In genomic region chr13:109924376-109924775, GRCh38 we compare ENCODE assay signal across 30 cellular contexts.
"Had no signal": no experiment of that assay in that cellular context is flagged by ENCODE, and none has a peak within 500 bp of the region (broad histone marks: within the 10 kb centered on the region; RNA-seq: fewer than 3 reads in every experiment).

No MANE protein-coding gene starts in this region.

- H3K4me2 ChIP-seq: KMS-11 had no signal

- H3K9me3 ChIP-seq: adrenal gland had no signal

- H3K4me3 ChIP-seq: adrenal gland had no signal

- H3K27me3 ChIP-seq: adrenal gland had no signal

- H3K36me3 ChIP-seq: adrenal gland had no signal

- FAIRE-seq: bronchial epithelial cell had no signal

- H3K4me1 ChIP-seq: adrenal gland had no signal

- ATAC-seq: activated naive CD4-positive, alpha-beta T cell treated with anti-CD3 and anti-CD28 coated beads, Interleukin-2, amount 50 U/mL, for 72 hours; activated T-cell treated with anti-CD3 and anti-CD28 coated beads, Interleukin-2, amount 50 U/mL, for 4 hours had no signal

- H3K27ac ChIP-seq: adrenal gland, KMS-11 had no signal

- H3K9ac ChIP-seq: KMS-11 had no signal

- DNase-seq: activated CD4-positive, alpha-beta memory T cell treated with anti-CD3 and anti-CD28 coated beads for 36 hours; activated CD4-positive, alpha-beta T cell treated with anti-CD3 and anti-CD28 coated beads, Interleukin-2, amount 50 U/mL, for 1 hour; activated CD8-positive, alpha-beta memory T cell treated with anti-CD3 and anti-CD28 coated beads, Interleukin-2, amount 50 U/mL, for 4 hours; activated gamma-delta T cell treated with Interleukin-2 at 50 U/mL for 16 hours; activated naive CD4-positive, alpha-beta T cell treated with anti-CD3 and anti-CD28 coated beads for 36 hours; activated T-cell treated with anti-CD3 and anti-CD28 coated beads for 4 hours; activated T-cell treated with anti-CD3 and anti-CD28 coated beads, Interleukin-2, amount 50 U/mL, for 4 hours; adrenal gland; anterior cingulate cortex; caudate nucleus; NCI-H1092 treated with DMSO at 0.1 percent for 48 hours; NCI-H146; NCI-H187; NCI-H2029 treated with DMSO at 0.1 percent for 48 hours; NCI-H2107; NCI-H2171 treated with DMSO at 0.1 percent for 48 hours; NCI-H2227 treated with DMSO at 0.1 percent for 48 hours; NCI-H446; NCI-H510A treated with DMSO at 0.1 percent for 48 hours; NCI-H526 treated with DMSO at 0.1 percent for 48 hours; NCI-H774; OCI-M1; Right ventricle myocardium superior; SW 1271; T-helper 1 cell; T-helper 2 cell; T-helper 9 cell had no signal
